In the genomic region with DNA sequence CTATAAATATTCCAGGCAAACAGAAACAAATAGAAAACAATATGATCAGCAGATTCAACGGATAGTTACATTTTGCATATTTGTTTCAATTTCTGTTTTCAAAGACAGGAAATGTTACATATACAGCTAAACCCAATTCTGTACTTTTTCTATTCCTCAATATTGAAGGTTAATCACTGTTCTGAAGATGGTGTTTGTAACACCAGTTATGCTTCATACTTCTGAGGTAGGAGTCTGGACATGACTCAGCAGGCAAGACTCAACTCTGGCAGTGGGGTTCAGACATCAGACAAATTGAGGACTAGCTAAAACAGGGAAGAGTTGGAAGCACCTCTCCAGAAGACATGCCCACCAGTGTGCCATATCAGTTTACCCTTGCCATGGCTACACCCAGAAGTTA, we compare ENCODE assay signal across 13 cellular contexts. TPM values are rescaled to one million over a fixed set of nuclear protein-coding genes. Genes with fewer than 3 reads are reported as not detected.
DNase-seq lines count a peak whose midpoint lies in the region; ATAC-seq and TF ChIP-seq lines count a peak whose summit lies in the region.
"Had no signal": no experiment of that assay in that cellular context is flagged by ENCODE, and none has a peak within 500 bp of the region (broad histone marks: within the 10 kb centered on the region; RNA-seq: fewer than 3 reads in every experiment).

No MANE protein-coding gene starts in this region.

- TF ChIP-seq CTCF in epithelial cell of esophagus (IDR thresholded peaks at IDR 0.05; ENCODE audit: insufficient read depth, low read depth, low read length, missing control alignments) = no peak

- DNase-seq in epithelial cell of esophagus (ENCODE audit: low read depth) (peak; percentile 88), HT-29 (ENCODE audit: low spot score) (no peak), pons (ENCODE audit: low spot score) (no peak), GF-D8 (lab: John Stamatoyannopoulos, UW) (no peak)
- no peak for DNase-seq in stimulated activated CD4-positive, alpha-beta T cell treated with anti-CD3 and anti-CD28 coated beads, Interleukin-2, amount 100 ng/mL, for 24 hours
- DNase-seq: activated effector memory CD4-positive, alpha-beta T cell treated with anti-CD3 and anti-CD28 coated beads, Interleukin-2, amount 50 U/mL, for 16 hours; DND-41; KG1 had no signal

- no peak overlapping the region for H3K4me3 ChIP-seq in epithelial cell of esophagus (ENCODE audit: low read length)
- H3K4me3 ChIP-seq: neural progenitor cell had no signal

- ATAC-seq in GM18498 (IDR thresholded peaks at IDR 0.05; ENCODE audit: unreplicated experiment) = peak; percentile 97
- peak; percentile 98 for ATAC-seq in GM21447 (IDR thresholded peaks at IDR 0.05; ENCODE audit: unreplicated experiment)
- ATAC-seq in HG03139 (IDR thresholded peaks at IDR 0.05; ENCODE audit: unreplicated experiment) = peak; percentile 96

RNA-seq across cellular contexts. Expression of gene SERPINB13, which starts 16.6 kb away (rescaled TPM):
- total RNA-seq in HT-29 (2014; rRNA removed; shearing (Covaris generic)) = not detected in 2 replicates
- total RNA-seq: glomerular endothelial cell had no signal

RNA-seq across cellular contexts. Expression of gene SERPINB4, which starts 40.3 kb away (rescaled TPM):
- total RNA-seq in HT-29 (2014; rRNA removed; shearing (Covaris generic)) = not detected in 2 replicates
- total RNA-seq: glomerular endothelial cell had no signal

RNA-seq across cellular contexts. Expression of gene SERPINB3, which starts 57.9 kb away (rescaled TPM):
- not detected in 2 replicates for total RNA-seq in HT-29 (2014; rRNA removed; shearing (Covaris generic))
- total RNA-seq: glomerular endothelial cell had no signal
